ENCODE assay signal across 8 cellular contexts in the genomic region with DNA sequence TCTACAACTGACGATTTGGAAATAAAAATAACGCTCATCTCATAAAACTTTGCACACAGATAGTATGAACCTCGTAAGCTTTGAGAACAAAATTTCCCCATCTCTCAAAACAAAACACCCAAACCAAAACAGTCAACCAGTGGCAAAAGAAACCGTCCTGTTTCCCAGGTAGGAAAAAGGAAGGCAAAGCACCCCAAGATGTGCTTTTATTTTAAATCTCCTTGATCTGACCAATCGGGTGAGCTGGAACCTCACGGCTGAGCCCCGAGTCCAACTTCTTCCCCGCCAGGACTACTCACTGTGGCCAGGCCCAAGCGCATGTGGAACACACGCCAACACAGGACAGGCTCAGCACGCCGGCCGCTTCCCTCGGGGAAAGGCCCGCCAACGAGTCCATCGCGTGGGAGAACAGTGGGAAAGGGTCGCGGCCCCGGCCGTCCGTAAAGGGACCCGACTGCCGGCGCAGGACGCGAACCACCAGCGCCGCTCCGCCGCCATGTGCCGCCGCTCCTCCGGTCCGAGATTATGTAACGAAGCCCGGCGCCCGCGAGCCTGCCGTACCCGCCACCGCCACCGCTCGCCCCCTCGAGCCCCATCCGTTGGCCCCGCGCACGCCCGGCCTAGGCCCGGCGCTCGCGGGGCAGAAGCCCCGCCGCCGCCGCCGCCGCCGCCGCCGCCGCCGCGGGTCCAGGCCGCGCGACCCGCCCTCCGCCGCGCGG. TPM values are rescaled to one million over a fixed set of nuclear protein-coding genes. Genes with fewer than 3 reads are reported as not detected.
DNase-seq lines count a peak whose midpoint lies in the region; ATAC-seq and TF ChIP-seq lines count a peak whose summit lies in the region.

No MANE protein-coding gene starts in this region.

- CTCF ChIA-PET in Caco-2 (lab: Charles Lee): no interaction called here

- ATAC-seq in GM19351 (IDR thresholded peaks at IDR 0.05; ENCODE audit: unreplicated experiment) (peak; percentile 27), HG03442 (IDR thresholded peaks at IDR 0.05; ENCODE audit: unreplicated experiment) (peak; percentile 16), left cardiac atrium (peak in 1 of 2 donors; percentile 24)

- intact Hi-C loops in Caco-2 (cut with micrococcal nuclease; ENCODE audit: unreplicated experiment): no loop called here
- intact Hi-C loops in left cardiac atrium (cut with DNase I): no loop called here

- H3K4me3 Mint-ChIP-seq in Caco-2 (ENCODE audit: unreplicated experiment) (peak overlapping the region; percentile 95), progenitor cell of endocrine pancreas (ENCODE audit: low read depth) (peak overlapping the region; percentile 90)

- DNase-seq in Caco-2 (peak; percentile 52 to 59), SK-N-DZ (ENCODE audit: low spot score) (peak; percentile 41), left cardiac atrium (peak; percentile 74), progenitor cell of endocrine pancreas (ENCODE audit: low spot score, unreplicated experiment) (peak; percentile 34), mesenteric fat pad (ENCODE audit: low spot score) (no peak)

- POLR2A ChIA-PET in Caco-2 (lab: Charles Lee): interaction anchor here (1.0 to 1.3 kb wide), 2 partner anchors 148 to 207 kb away, joined by 3 to 4 read pairs; a partner anchor contains a TSS

- peaks cover 53% of the 10 kb centered on the region for H3K36me3 Mint-ChIP-seq in Caco-2 (ENCODE audit: insufficient read depth, unreplicated experiment)
- H3K36me3 Mint-ChIP-seq in progenitor cell of endocrine pancreas (ENCODE audit: insufficient read depth): peaks cover 16% of the 10 kb centered on the region

- H3K27ac Mint-ChIP-seq in Caco-2 (ENCODE audit: unreplicated experiment) (peak overlapping the region; percentile 95), progenitor cell of endocrine pancreas (peak overlapping the region; percentile 97)

- H3K27me3 Mint-ChIP-seq in Caco-2 (ENCODE audit: insufficient read depth, unreplicated experiment): no peaks in the 10 kb centered on the region
- H3K27me3 Mint-ChIP-seq in progenitor cell of endocrine pancreas: no peaks in the 10 kb centered on the region

- H3K4me1 Mint-ChIP-seq in Caco-2 (ENCODE audit: low read depth, unreplicated experiment) (peaks cover 10% of the 10 kb centered on the region), progenitor cell of endocrine pancreas (ENCODE audit: low read depth) (peaks cover 18% of the 10 kb centered on the region)

- H3K9me3 ChIP-seq in Caco-2: no peaks in the 10 kb centered on the region

- 0 to 1% (median 1%) methylated on average over 34 to 76 of the region's 76 CpGs for WGBS in adipose tissue, 3 donors

- H3K4me3 ChIP-seq in Caco-2 (ENCODE audit: low read depth, low read length): peak overlapping the region; percentile 95

- peaks cover 3% of the 10 kb centered on the region for H3K36me3 ChIP-seq in Caco-2 (ENCODE audit: control insufficient read depth, insufficient read depth, low read length)

- TF ChIP-seq CTCF in Caco-2 (IDR thresholded peaks at IDR 0.05; ENCODE audit: insufficient read depth in 1 of 2, low read depth in 1 of 2, low read length in 1 of 2, severe bottlenecking in 1 of 2, unreplicated experiment in 1 of 2) (no peak), progenitor cell of endocrine pancreas (IDR thresholded peaks at IDR 0.05; ENCODE audit: unreplicated experiment) (peak; percentile 23)

- H3K4me1 ChIP-seq in Caco-2: peaks cover 10% of the 10 kb centered on the region

- H3K9me3 Mint-ChIP-seq in Caco-2 (ENCODE audit: unreplicated experiment): no peaks in the 10 kb centered on the region
- peaks cover 1% of the 10 kb centered on the region for H3K9me3 Mint-ChIP-seq in progenitor cell of endocrine pancreas (ENCODE audit: low read depth)

- H3K27me3 ChIP-seq in Caco-2 (replicated peaks; ENCODE audit: control insufficient read depth, insufficient read depth, low read length): no peaks in the 10 kb centered on the region

- BruUV-seq in Caco-2 (replicated peaks; lab: Mats Ljungman, UMichigan): no TSS peak

- peak overlapping the region; percentile 95 for H3K27ac ChIP-seq in adipose tissue (ENCODE audit: low read depth, low read length)

RNA-seq across cellular contexts. Expression of a gene that starts 0.8 kb away (rescaled TPM):
- total RNA-seq in Caco-2 (2022) (42.3 and 48.7 TPM in 2 replicates), left cardiac atrium (10 to 100 TPM; 20.0 to 23.6 TPM), progenitor cell of endocrine pancreas (38.2 and 42.8 TPM in 2 replicates), mesenteric fat pad (38.8 TPM)
- 25.4 and 25.6 TPM in 2 replicates for polyA plus RNA-seq in SK-N-DZ (2014; cell fraction: cytosol; rRNA removed)
- polyA plus RNA-seq in SK-N-DZ (2014; cell fraction: nucleus; rRNA removed): 22.7 and 24.7 TPM in 2 replicates
- 10 to 100 TPM in 1 of 3 donors, 1 to 10 TPM in 2; 5.4 to 13.1 (median 9.8) TPM for polyA plus RNA-seq in adipose tissue
